1 cellular context compared by ENCODE assay signal in the genomic region with DNA sequence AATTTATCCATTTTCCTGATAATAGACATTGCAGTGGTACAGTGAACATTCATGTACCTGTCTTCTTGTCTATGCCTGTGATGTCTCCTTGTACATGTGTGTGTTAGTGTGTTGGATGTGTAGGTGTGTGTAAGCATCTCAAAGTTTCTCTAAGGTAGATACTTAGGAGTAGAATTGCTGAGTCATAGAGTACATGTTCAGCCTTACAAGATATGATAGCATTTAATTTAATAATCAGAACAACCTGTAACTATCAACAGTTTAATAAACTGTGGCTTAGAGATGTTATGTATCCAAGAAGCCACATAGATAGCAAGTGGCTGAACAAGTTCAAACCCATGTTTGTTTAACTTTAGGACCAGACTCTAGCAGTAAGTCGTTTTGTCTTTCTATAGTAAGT.
TF ChIP-seq lines count a peak whose summit lies in the region.

No MANE protein-coding gene starts in this region.

TF ChIP-seq in GM12878, 131 proteins besides CTCF, POLR2A, EP300 and RAD21:
- TF ChIP-seq ZNF24 (IDR thresholded peaks at IDR 0.05) (no peak), BACH1 (IDR thresholded peaks at IDR 0.05; ENCODE audit: borderline replicate concordance) (0 out of 2 replicates have a peak, but pooled peaks have one; percentile 29)
TF ChIP-seq in GM12878: peak in this region for 1.
